In the genomic region with DNA sequence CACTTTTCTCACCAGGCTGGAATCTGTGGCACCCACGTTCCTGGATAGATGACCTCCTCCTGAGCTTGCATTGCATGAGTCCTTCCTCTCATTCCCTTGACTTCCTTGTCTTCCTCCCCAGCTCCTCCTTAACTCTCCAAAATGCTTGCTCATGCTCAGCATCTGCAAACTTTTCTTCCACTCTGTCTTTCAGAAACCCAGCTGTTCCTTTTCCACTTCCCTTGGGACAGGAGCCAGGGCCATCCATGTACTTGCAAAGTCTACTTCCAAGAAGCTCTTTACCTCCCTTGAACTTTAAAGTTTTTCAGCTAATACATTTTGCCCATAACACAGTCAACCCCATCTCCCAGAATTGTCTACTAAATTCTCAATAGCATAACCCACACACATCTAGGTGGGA, we compare ENCODE assay signal across 5 cellular contexts.
"Had no signal": no experiment of that assay in that cellular context is flagged by ENCODE, and none has a peak within 500 bp of the region (broad histone marks: within the 10 kb centered on the region; RNA-seq: fewer than 3 reads in every experiment).

No MANE protein-coding gene starts in this region.

- H2AFZ ChIP-seq: GM23338 had no signal

- H3K36me3 ChIP-seq: HAP-1 had no signal

- DNase-seq: HFFc6, KBM-7 had no signal

- H3K4me1 ChIP-seq: HAP-1 had no signal

- H3K4me3 ChIP-seq: GM23338, HAP-1 had no signal

- ATAC-seq: GM23338, HCT116 had no signal

- H3K4me2 ChIP-seq: GM23338 had no signal
